23 cellular contexts compared by ENCODE assay signal in the genomic region with DNA sequence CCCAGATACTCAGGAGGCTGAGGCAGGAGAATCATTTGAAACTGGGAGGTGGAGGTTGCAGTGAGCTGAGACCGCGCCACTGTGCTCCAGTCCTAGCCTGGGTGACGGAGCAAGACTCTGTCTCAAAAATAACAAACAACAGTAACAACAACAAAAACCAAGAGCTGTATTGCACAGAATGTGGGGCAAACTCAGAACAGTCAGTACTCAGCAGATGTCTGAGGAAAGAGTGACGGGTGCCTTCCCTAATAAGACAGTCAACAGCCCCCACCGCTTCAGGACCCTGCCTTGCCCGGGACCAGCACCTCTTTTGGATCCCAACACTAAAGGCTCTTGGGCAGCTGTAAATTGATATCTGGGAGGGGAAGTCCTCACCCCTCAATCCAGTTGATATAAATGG. TPM values are rescaled to one million over a fixed set of nuclear protein-coding genes. Genes with fewer than 3 reads are reported as not detected.
"Had no signal": no experiment of that assay in that cellular context is flagged by ENCODE, and none has a peak within 500 bp of the region (broad histone marks: within the 10 kb centered on the region; RNA-seq: fewer than 3 reads in every experiment).

No MANE protein-coding gene starts in this region.

- H3K27me3 ChIP-seq: neutrophil, tibial artery had no signal

- ATAC-seq: effector memory CD8-positive, alpha-beta T cell; heart right ventricle; mucosa of descending colon; stimulated activated naive B cell treated with anti-CD40 and anti-IgM and Interleukin-4, amounts not matched to agents 10 μg/mL and 1 μg/mL and 100 μg/mL, for 72 hours had no signal

- H3K27ac ChIP-seq: epithelial cell of prostate, heart right ventricle, neutrophil, VCaP had no signal

- DNase-seq: activated CD4-positive, alpha-beta T cell treated with anti-CD3 and anti-CD28 coated beads, Interleukin-2, amount 50 U/mL, for 1 hour; activated CD4-positive, CD25-positive, alpha-beta regulatory T cell treated with anti-CD3 and anti-CD28 coated beads, Interleukin-2, amount 50 U/mL, for 72 hours; activated CD8-positive, alpha-beta memory T cell treated with anti-CD3 and anti-CD28 coated beads for 24 hours; activated gamma-delta T cell treated with Interleukin-2 at 50 U/mL for 16 hours; amniotic stem cell; caudate nucleus; effector memory CD8-positive, alpha-beta T cell; heart right ventricle; immature natural killer cell; kidney glomerular epithelial cell; left ventricle myocardium inferior; mucosa of descending colon; naive B cell; stimulated activated naive B cell treated with anti-CD40 and anti-IgM and Interleukin-4, amounts not matched to agents 10 μg/mL and 1 μg/mL and 100 μg/mL, for 72 hours; SW 1271; T-helper 2 cell; tibial artery had no signal

- H3K9me3 Mint-ChIP-seq: effector memory CD8-positive, alpha-beta T cell; immature natural killer cell; naive B cell; stimulated activated naive B cell treated with anti-CD40 and anti-IgM and Interleukin-4, amounts not matched to agents 10 μg/mL and 1 μg/mL and 100 μg/mL, for 72 hours had no signal

- H3K9me3 ChIP-seq: heart right ventricle, left ventricle myocardium inferior, mucosa of descending colon, neutrophil, tibial artery had no signal

- H3K4me1 Mint-ChIP-seq: immature natural killer cell; naive B cell; stimulated activated naive B cell treated with anti-CD40 and anti-IgM and Interleukin-4, amounts not matched to agents 10 μg/mL and 1 μg/mL and 100 μg/mL, for 72 hours had no signal

- H3K4me3 Mint-ChIP-seq: activated naive CD8-positive, alpha-beta T cell; effector memory CD8-positive, alpha-beta T cell; immature natural killer cell; naive B cell; stimulated activated naive B cell treated with anti-CD40 and anti-IgM and Interleukin-4, amounts not matched to agents 10 μg/mL and 1 μg/mL and 100 μg/mL, for 72 hours had no signal

- H3K36me3 Mint-ChIP-seq: activated naive CD8-positive, alpha-beta T cell; immature natural killer cell; naive B cell; stimulated activated naive B cell treated with anti-CD40 and anti-IgM and Interleukin-4, amounts not matched to agents 10 μg/mL and 1 μg/mL and 100 μg/mL, for 72 hours had no signal

- H3K36me3 ChIP-seq: heart right ventricle, left ventricle myocardium inferior, neutrophil, tibial artery had no signal

- H3K27me3 Mint-ChIP-seq: activated naive CD8-positive, alpha-beta T cell had no signal

- H3K4me3 ChIP-seq: heart right ventricle, left ventricle myocardium inferior, mucosa of descending colon, tibial artery had no signal

- H3K27ac Mint-ChIP-seq: activated naive CD8-positive, alpha-beta T cell; effector memory CD8-positive, alpha-beta T cell; immature natural killer cell; naive B cell; stimulated activated naive B cell treated with anti-CD40 and anti-IgM and Interleukin-4, amounts not matched to agents 10 μg/mL and 1 μg/mL and 100 μg/mL, for 72 hours had no signal

RNA-seq across cellular contexts. Expression of a gene that starts 40.3 kb away (rescaled TPM):
- total RNA-seq: left ventricle myocardium inferior, subcutaneous adipose tissue had no signal

RNA-seq across cellular contexts. Expression of a gene that starts 40.4 kb away (rescaled TPM):
- total RNA-seq: left ventricle myocardium inferior, mucosa of descending colon, renal cortical epithelial cell had no signal
- polyA plus RNA-seq: heart right ventricle had no signal

RNA-seq across cellular contexts. Expression of a gene that starts 48.9 kb away (rescaled TPM):
- polyA plus RNA-seq: immature natural killer cell had no signal
